Comparison of ENCODE assay signal across 19 cellular contexts in the genomic region with DNA sequence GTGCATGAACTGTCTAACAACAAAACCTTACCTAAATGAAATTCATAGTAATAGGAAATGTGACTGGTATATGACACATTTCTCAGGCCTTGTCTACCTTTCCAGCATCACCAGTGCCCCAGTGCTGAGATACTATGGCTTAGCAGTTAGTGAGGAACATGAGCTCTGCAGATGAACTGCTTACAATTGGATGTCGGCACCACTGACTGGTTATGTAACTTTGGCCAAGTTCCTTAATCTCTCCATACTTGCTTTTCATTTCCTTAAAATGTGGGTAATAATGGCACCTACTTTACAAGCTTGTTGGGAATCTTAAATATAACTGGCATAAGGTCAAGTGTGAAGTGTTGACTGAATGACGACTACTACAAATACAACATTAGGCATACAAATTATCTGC.
DNase-seq lines count a peak whose midpoint lies in the region; ATAC-seq and FAIRE-seq lines count a peak whose summit lies in the region.
"Had no signal": no experiment of that assay in that cellular context is flagged by ENCODE, and none has a peak within 500 bp of the region (broad histone marks: within the 10 kb centered on the region; RNA-seq: fewer than 3 reads in every experiment).

No MANE protein-coding gene starts in this region.

- H3K27ac Mint-ChIP-seq in activated T-helper 2 cell treated with anti-CD3 and anti-CD28 coated beads, Interferon-gamma antibody, Interleukin-2, Interleukin-4, amounts not matched to agents 10 μg/mL and 5 μg/mL and 100 μg/mL, durations not matched to agents 14 hours and 24 hours and 36 hours: peak overlapping the region; percentile 3
- H3K27ac Mint-ChIP-seq: T-cell had no signal

- no peak overlapping the region for H3K4me3 Mint-ChIP-seq in activated T-helper 2 cell treated with anti-CD3 and anti-CD28 coated beads, Interferon-gamma antibody, Interleukin-2, Interleukin-4, amounts not matched to agents 10 μg/mL and 5 μg/mL and 100 μg/mL, durations not matched to agents 14 hours and 24 hours and 36 hours (ENCODE audit: low read depth)
- H3K4me3 Mint-ChIP-seq: T-cell had no signal

- no peaks in the 10 kb centered on the region for H3K9me3 Mint-ChIP-seq in activated T-helper 2 cell treated with anti-CD3 and anti-CD28 coated beads, Interferon-gamma antibody, Interleukin-2, Interleukin-4, amounts not matched to agents 10 μg/mL and 5 μg/mL and 100 μg/mL, durations not matched to agents 14 hours and 24 hours and 36 hours
- H3K9me3 Mint-ChIP-seq: T-cell had no signal

- no peaks in the 10 kb centered on the region for H3K27me3 Mint-ChIP-seq in activated T-helper 2 cell treated with anti-CD3 and anti-CD28 coated beads, Interferon-gamma antibody, Interleukin-2, Interleukin-4, amounts not matched to agents 10 μg/mL and 5 μg/mL and 100 μg/mL, durations not matched to agents 14 hours and 24 hours and 36 hours (ENCODE audit: low read depth)
- H3K27me3 Mint-ChIP-seq: T-cell had no signal

- H3K36me3 Mint-ChIP-seq in activated T-helper 2 cell treated with anti-CD3 and anti-CD28 coated beads, Interferon-gamma antibody, Interleukin-2, Interleukin-4, amounts not matched to agents 10 μg/mL and 5 μg/mL and 100 μg/mL, durations not matched to agents 14 hours and 24 hours and 36 hours (ENCODE audit: low read depth): peaks cover 13% of the 10 kb centered on the region

- peak; percentile 10 for DNase-seq in NCI-H2029 treated with DMSO at 0.1 percent for 48 hours (lab: John Stamatoyannopoulos, UW)
- DNase-seq in NCI-H2029 (lab: John Stamatoyannopoulos, UW): no peak
- DNase-seq in NOMO-1 treated with dmso at 0.1 percent for 144 hours (lab: John Stamatoyannopoulos, UW; ENCODE audit: unreplicated experiment): peak; percentile 58
- no peak for DNase-seq in activated T-helper 2 cell treated with anti-CD3 and anti-CD28 coated beads, Interferon-gamma antibody, Interleukin-2, Interleukin-4, amounts not matched to agents 10 μg/mL and 5 μg/mL and 100 μg/mL, durations not matched to agents 14 hours and 24 hours and 36 hours (ENCODE audit: low spot score)
- DNase-seq in urothelium cell line (ENCODE audit: low spot score): no peak
- DNase-seq in ACHN: no peak
- DNase-seq: Caco-2, DMS53, GM23248, MM.1S, NCI-H1436, NCI-H2081 treated with DMSO at 0.1 percent for 48 hours, NCI-H524 treated with DMSO at 0.1 percent for 48 hours, T-cell had no signal

- intact Hi-C loops in activated T-helper 2 cell treated with anti-CD3 and anti-CD28 coated beads, Interferon-gamma antibody, Interleukin-2, Interleukin-4, amounts not matched to agents 10 μg/mL and 5 μg/mL and 100 μg/mL, durations not matched to agents 14 hours and 24 hours and 36 hours (cut with micrococcal nuclease): no loop called here

- peak; percentile 63 for FAIRE-seq in urothelium cell line (lab: Jason Lieb, UNC)
- FAIRE-seq: GM19239, HepG2 had no signal

- H3K4me1 Mint-ChIP-seq in activated T-helper 2 cell treated with anti-CD3 and anti-CD28 coated beads, Interferon-gamma antibody, Interleukin-2, Interleukin-4, amounts not matched to agents 10 μg/mL and 5 μg/mL and 100 μg/mL, durations not matched to agents 14 hours and 24 hours and 36 hours (ENCODE audit: low read depth): peaks cover 2% of the 10 kb centered on the region
- H3K4me1 Mint-ChIP-seq: T-cell had no signal

- no peak for ATAC-seq in HG02759 (IDR thresholded peaks at IDR 0.05; ENCODE audit: unreplicated experiment)
- no peak for ATAC-seq in HG02588 (IDR thresholded peaks at IDR 0.05; ENCODE audit: unreplicated experiment)
- ATAC-seq: HCT116, HepG2, T-cell had no signal

- in situ Hi-C loops in ACHN (cut with HindIII; ENCODE audit: low pct_ligation_motif_present, low pct_unique_long_range_greater_than_20kb, low sequenced_read_pairs): no loop called here

Comparison
In these comparisons a context has a peak if more than half of its experiments do, and no peak if none do; other contexts are left out.
1. DNase-seq: peak in NCI-H2029 treated with DMSO at 0.1 percent for 48 hours (single experiment) and NOMO-1 treated with dmso at 0.1 percent for 144 hours (single experiment); none in NCI-H2029 (single experiment), activated T-helper 2 cell treated with anti-CD3 and anti-CD28 coated beads, Interferon-gamma antibody, Interleukin-2, Interleukin-4, amounts not matched to agents 10 μg/mL and 5 μg/mL and 100 μg/mL, durations not matched to agents 14 hours and 24 hours and 36 hours (single experiment), urothelium cell line (single experiment) and ACHN (single experiment).